ENCODE assay signal across 10 cellular contexts in genomic region chr12:93563807-93564538, GRCh38. TPM values are rescaled to one million over a fixed set of nuclear protein-coding genes. Genes with fewer than 3 reads are reported as not detected.
DNase-seq lines count a peak whose midpoint lies in the region; ATAC-seq and TF ChIP-seq lines count a peak whose summit lies in the region.
"Had no signal": no experiment of that assay in that cellular context is flagged by ENCODE, and none has a peak within 500 bp of the region (broad histone marks: within the 10 kb centered on the region; RNA-seq: fewer than 3 reads in every experiment).

No MANE protein-coding gene starts in this region.

- no peaks in the 10 kb centered on the region for H3K4me1 ChIP-seq in colonic mucosa

- H3K36me3 ChIP-seq in BJ (ENCODE audit: control insufficient read depth, insufficient read depth, low read length) (peaks cover 12% of the 10 kb centered on the region), colonic mucosa (no peaks in the 10 kb centered on the region)

- CTCF ChIA-PET in BJ (lab: Yijun Ruan, JAX): interaction anchor here (0.8 to 2.4 kb wide), 4 partner anchors 61 to 538 kb away, joined by 3 to 10 read pairs (median 4); no protein-coding TSS in a partner anchor

- peak; percentile 55 for ATAC-seq in GM21529 (IDR thresholded peaks at IDR 0.05; ENCODE audit: unreplicated experiment)
- ATAC-seq in HG03095 (IDR thresholded peaks at IDR 0.05; ENCODE audit: unreplicated experiment): no peak
- ATAC-seq: left cardiac atrium had no signal

- no peak overlapping the region for H3K4me3 ChIP-seq in BJ (ENCODE audit: low read depth, low read length)
- H3K4me3 ChIP-seq in colonic mucosa: no peak overlapping the region

- intact Hi-C loops in colonic mucosa (cut with DNase I): loop anchor here (10.0 kb wide), 2 partner anchors 59 to 201 kb away; no protein-coding TSS in a partner anchor

- no peak overlapping the region for H3K9ac ChIP-seq in colonic mucosa (ENCODE audit: low read depth in 2 of 2, low read length in 2 of 2)

- no peaks in the 10 kb centered on the region for H3K9me3 ChIP-seq in colonic mucosa

- no peak overlapping the region for H3K27ac ChIP-seq in colonic mucosa

- DNase-seq in BJ (ENCODE audit: low read depth) (no peak), SW480 (ENCODE audit: low spot score) (peak; percentile 63), kidney tubule cell (ENCODE audit: low spot score) (peak; percentile 97), midbrain (lab: John Stamatoyannopoulos, UW) (no peak), colonic mucosa (no peak)
- no peak for DNase-seq in activated T-cell treated with anti-CD3 and anti-CD28 coated beads, Interleukin-2, amount 50 U/mL, for 48 hours
- DNase-seq: left cardiac atrium, NCI-H2029 treated with DMSO at 0.1 percent for 48 hours had no signal

- H3K27me3 ChIP-seq in BJ (ENCODE audit: control insufficient read depth, insufficient read depth, low read length) (no peaks in the 10 kb centered on the region), colonic mucosa (no peaks in the 10 kb centered on the region)

- TF ChIP-seq CTCF in BJ (IDR thresholded peaks at IDR 0.05; ENCODE audit: insufficient read depth, low read depth, low read length) (peak; percentile 37; the same call in 1 of the 2 replicates), colonic mucosa (IDR thresholded peaks at IDR 0.05) (no peak)

- POLR2A ChIA-PET in BJ (lab: Charles Lee): no interaction called here

RNA-seq across cellular contexts. Expression of gene SOCS2, which starts 8.5 kb away (rescaled TPM):
- polyA plus RNA-seq in BJ (2011; rRNA removed): 87.5 and 94.9 TPM in 2 replicates
- polyA minus RNA-seq in BJ (2011; rRNA and poly(A)+ RNA removed): 51.6 and 58.4 TPM in 2 replicates
- 10 to 100 TPM; 14.2 to 23.4 TPM for total RNA-seq in colonic mucosa

Comparison
In these comparisons a context has a peak if more than half of its experiments do, and no peak if none do; other contexts are left out.
1. DNase-seq: peak in SW480 (single experiment) and kidney tubule cell (single experiment); none in BJ (single experiment), midbrain (single experiment), colonic mucosa (single experiment) and activated T-cell treated with anti-CD3 and anti-CD28 coated beads, Interleukin-2, amount 50 U/mL, for 48 hours (0 of 2).